16 cellular contexts compared by ENCODE assay signal in the genomic region with DNA sequence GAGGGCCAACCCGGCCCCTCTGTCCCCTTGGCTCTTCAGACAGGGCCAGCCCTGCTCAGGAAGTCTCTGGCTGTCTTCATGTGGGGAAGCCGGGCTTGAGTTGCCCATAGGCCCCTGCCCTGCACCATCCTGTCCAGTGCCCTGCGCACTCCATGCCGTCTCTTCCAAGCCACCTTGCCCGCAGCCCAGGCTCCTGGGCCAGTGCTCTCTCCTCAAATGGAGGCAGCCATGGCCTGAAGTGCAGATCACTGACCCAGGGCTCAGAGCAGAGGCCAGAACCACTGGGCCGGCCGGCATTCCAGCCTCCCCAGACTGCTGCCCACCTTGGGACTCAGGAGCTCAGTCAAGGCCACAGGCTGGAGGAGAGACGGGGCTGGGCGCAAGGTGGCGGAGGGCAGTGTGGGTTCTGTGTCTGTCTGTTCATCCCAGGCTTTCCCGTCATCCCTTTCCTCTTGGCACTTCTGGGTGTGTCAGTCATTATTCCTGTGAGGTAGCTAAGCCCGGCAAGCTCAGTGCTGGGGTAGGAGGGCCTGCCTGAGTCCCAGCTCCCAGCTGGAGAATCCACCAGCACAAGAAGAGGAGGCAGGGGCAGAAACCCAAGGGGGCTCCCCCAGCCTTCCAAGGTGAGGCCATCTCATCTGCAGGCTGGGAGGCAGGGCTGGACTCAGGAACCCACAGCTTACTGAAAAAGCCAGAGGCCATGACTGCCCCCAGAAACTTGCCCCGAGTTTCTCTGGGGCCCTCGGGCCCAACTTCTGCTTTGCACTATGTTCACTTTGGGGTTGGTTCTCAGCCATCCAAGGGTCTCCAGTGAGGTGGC. TPM values are rescaled to one million over a fixed set of nuclear protein-coding genes. Genes with fewer than 3 reads are reported as not detected.
A peak's percentile ranks its signal among the peaks of the same experiment; 100 is the strongest.
DNase-seq lines count a peak whose midpoint lies in the region; ATAC-seq and TF ChIP-seq lines count a peak whose summit lies in the region.
"Had no signal": no experiment of that assay in that cellular context is flagged by ENCODE, and none has a peak within 500 bp of the region (broad histone marks: within the 10 kb centered on the region; RNA-seq: fewer than 3 reads in every experiment).

No MANE protein-coding gene starts in this region.

- intact Hi-C loops in mucosa of descending colon (cut with DNase I, micrococcal nuclease), result no loop called here
- intact Hi-C loops in spleen (cut with DNase I; ENCODE audit: low total_unique reads), result no loop called here

- no peak for TF ChIP-seq POLR2A in spleen (IDR thresholded peaks at IDR 0.05)

- DNase-seq in activated naive CD4-positive, alpha-beta T cell treated with anti-CD3 and anti-CD28 coated beads, Interleukin-2, amount 50 U/mL, for 72 hours (ENCODE audit: low spot score in 2 of 2), result no peak
- no peak for DNase-seq in activated naive CD4-positive, alpha-beta T cell (lab: John Stamatoyannopoulos, UW)
- DNase-seq in chondrocyte (ENCODE audit: low spot score) (peak; percentile 78), mucosa of descending colon (peak in 1 of 3 donors; percentile 27), spleen (peak; percentile 58), activated gamma-delta T cell treated with Interleukin-2 at 50 U/mL for 16 hours (no peak), DMS 273 treated with DMSO at 0.1 percent for 48 hours (lab: John Stamatoyannopoulos, UW) (no peak)
- DNase-seq: AML-193, Caco-2, DMS53, GF-D8 had no signal

- no peaks in the 10 kb centered on the region for H3K36me3 ChIP-seq in mucosa of descending colon (ENCODE audit: low read depth)
- H3K36me3 ChIP-seq in spleen, result peaks cover 0 to 21% (median 0%) of the 10 kb centered on the region in 6 donors
- H3K36me3 ChIP-seq: BLaER1, HAP-1 had no signal

- no peak overlapping the region for H3K4me3 ChIP-seq in mucosa of descending colon
- no peak overlapping the region for H3K4me3 ChIP-seq in spleen
- H3K4me3 ChIP-seq: BLaER1, HAP-1 had no signal

- H3K4me1 ChIP-seq in mucosa of descending colon (ENCODE audit: low read depth) (no peaks in the 10 kb centered on the region), spleen (no peaks in the 10 kb centered on the region)
- H3K4me1 ChIP-seq: Caco-2, HAP-1 had no signal

- H3K9me3 ChIP-seq in mucosa of descending colon (no peaks in the 10 kb centered on the region), spleen (no peaks in the 10 kb centered on the region)
- H3K9me3 ChIP-seq: BLaER1, Caco-2, HAP-1 had no signal

- H3K9me3 Mint-ChIP-seq in activated naive CD4-positive, alpha-beta T cell treated with anti-CD3 and anti-CD28 coated beads, Interleukin-2, amount 50 U/mL, for 72 hours, result no peaks in the 10 kb centered on the region
- H3K9me3 Mint-ChIP-seq in chondrocyte (ENCODE audit: low read depth), result no peaks in the 10 kb centered on the region
- H3K9me3 Mint-ChIP-seq: CD8-positive, alpha-beta memory T cell had no signal

- H3K27ac Mint-ChIP-seq in activated naive CD4-positive, alpha-beta T cell treated with anti-CD3 and anti-CD28 coated beads, Interleukin-2, amount 50 U/mL, for 72 hours, result peak overlapping the region; percentile 44 to 45
- no peak overlapping the region for H3K27ac Mint-ChIP-seq in chondrocyte (ENCODE audit: unreplicated experiment)
- H3K27ac Mint-ChIP-seq: CD8-positive, alpha-beta memory T cell had no signal

- no peak overlapping the region for H3K27ac ChIP-seq in spleen
- H3K27ac ChIP-seq: 22Rv1, BLaER1 had no signal

- no peaks in the 10 kb centered on the region for H3K27me3 Mint-ChIP-seq in chondrocyte (ENCODE audit: low read depth)
- H3K27me3 Mint-ChIP-seq: CD8-positive, alpha-beta memory T cell had no signal

- H3K4me3 Mint-ChIP-seq in chondrocyte (ENCODE audit: unreplicated experiment), result no peak overlapping the region
- H3K4me3 Mint-ChIP-seq: CD8-positive, alpha-beta memory T cell had no signal

- ATAC-seq in activated naive CD4-positive, alpha-beta T cell treated with anti-CD3 and anti-CD28 coated beads, Interleukin-2, amount 50 U/mL, for 72 hours, result no peak
- ATAC-seq in mucosa of descending colon (peak; percentile 16), GM21825 (IDR thresholded peaks at IDR 0.05; ENCODE audit: unreplicated experiment) (no peak)

- TF ChIP-seq CTCF in chondrocyte (IDR thresholded peaks at IDR 0.05) (no peak), mucosa of descending colon (IDR thresholded peaks at IDR 0.05) (no peak), spleen (IDR thresholded peaks at IDR 0.05 in 8 of 11, conservative IDR thresholded peaks at IDR 0.05 in 3 of 11) (no peak)

- H3K27me3 ChIP-seq in spleen (replicated peaks in 1 of 7), result no peaks in the 10 kb centered on the region
- H3K27me3 ChIP-seq: BLaER1 had no signal

- 80 to 86% (median 83%) methylated on average over 8 to 14 of the region's 14 CpGs for WGBS in spleen, 5 donors

- peaks cover 0 to 4% of the 10 kb centered on the region in 2 donors for H3K36me3 Mint-ChIP-seq in activated naive CD4-positive, alpha-beta T cell treated with anti-CD3 and anti-CD28 coated beads, Interleukin-2, amount 50 U/mL, for 72 hours
- peaks cover 8% of the 10 kb centered on the region for H3K36me3 Mint-ChIP-seq in chondrocyte (ENCODE audit: low read depth)

- H3K4me1 Mint-ChIP-seq in chondrocyte (ENCODE audit: low read depth), result no peaks in the 10 kb centered on the region
- H3K4me1 Mint-ChIP-seq: CD8-positive, alpha-beta memory T cell had no signal

RNA-seq across cellular contexts. Expression of gene SDCBP2, which starts 22.4 kb away (rescaled TPM):
- total RNA-seq in activated naive CD4-positive, alpha-beta T cell treated with anti-CD3 and anti-CD28 coated beads, Interleukin-2, amount 50 U/mL, for 72 hours, result 10 to 100 TPM in 1 of 2 donors, 1 to 10 TPM in 1; 4.9 to 18.5 TPM
- total RNA-seq in chondrocyte (0.89 to 2.3 TPM (median 2.0 TPM) in 3 replicates), mucosa of descending colon (100 to 1,000 TPM; 165 to 447 (median 320) TPM), spleen (1 to 10 TPM; 2.1 to 7.1 (median 3.5) TPM)
- 1 to 10 TPM; 2.0 to 3.7 (median 3.0) TPM for polyA plus RNA-seq in spleen

RNA-seq across cellular contexts. Expression of gene SNPH, which starts 40.4 kb away (rescaled TPM):
- total RNA-seq in activated naive CD4-positive, alpha-beta T cell treated with anti-CD3 and anti-CD28 coated beads, Interleukin-2, amount 50 U/mL, for 72 hours, result 1 to 10 TPM; 3.2 to 4.8 TPM
- total RNA-seq in chondrocyte, result 10.8 to 12.8 TPM (median 12.0 TPM) in 3 replicates
- total RNA-seq in mucosa of descending colon, result 10 to 100 TPM in 1 of 3 donors, 1 to 10 TPM in 2; 1.1 to 11.7 (median 2.2) TPM
- total RNA-seq in spleen, result 1 to 10 TPM; 2.0 to 3.5 (median 2.3) TPM
- 1 to 10 TPM in 1 of 3 donors, under 1 TPM in 2; 0.58 to 1.8 (median 0.80) TPM for polyA plus RNA-seq in spleen

Comparison
In these comparisons a context has a peak if more than half of its experiments do, and no peak if none do; other contexts are left out.
1. DNase-seq: peak in chondrocyte (single experiment) and spleen (single experiment); none in activated naive CD4-positive, alpha-beta T cell treated with anti-CD3 and anti-CD28 coated beads, Interleukin-2, amount 50 U/mL, for 72 hours (0 of 2), activated naive CD4-positive, alpha-beta T cell (0 of 4), activated gamma-delta T cell treated with Interleukin-2 at 50 U/mL for 16 hours (single experiment) and DMS 273 treated with DMSO at 0.1 percent for 48 hours (single experiment).
2. RNA of gene SDCBP2, which starts 22.4 kb away (total RNA-seq): 165 to 447 TPM in mucosa of descending colon; 4.9 to 18.5 TPM in activated naive CD4-positive, alpha-beta T cell treated with anti-CD3 and anti-CD28 coated beads, Interleukin-2, amount 50 U/mL, for 72 hours, 2.1 to 7.1 TPM in spleen and 0.89 to 2.3 TPM in chondrocyte; every median in the first group is over 4 times any median in the second.